In the genomic region with DNA sequence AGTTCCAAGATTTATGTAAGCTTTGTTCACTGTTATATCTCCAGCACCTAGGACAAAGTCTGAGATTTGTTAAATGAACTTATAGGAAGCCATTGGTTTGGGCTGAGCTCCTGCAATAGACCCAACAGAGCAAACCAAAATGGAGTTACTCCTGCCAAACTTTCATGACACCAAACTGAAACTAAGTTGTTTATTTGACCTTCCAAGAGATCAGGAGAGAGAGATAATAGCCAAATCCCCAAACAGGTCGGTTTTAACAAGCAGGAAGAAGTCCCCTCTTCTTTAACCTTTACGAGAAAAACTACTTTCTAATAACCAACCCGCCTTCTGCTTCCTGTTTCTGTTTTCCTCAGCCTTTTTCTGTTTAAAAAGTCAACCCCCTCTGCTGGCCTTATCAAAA, we compare ENCODE assay signal across 1 cellular context.
TF ChIP-seq lines count a peak whose summit lies in the region.

No MANE protein-coding gene starts in this region.

TF ChIP-seq in K562, 482 proteins besides CTCF, POLR2A, EP300 and RAD21 (continued from another document and continues in another):
- TF ChIP-seq ZSCAN29 (IDR thresholded peaks at IDR 0.05) (no peak), HOXB6 (CRISPR knock-in tag; IDR thresholded peaks at IDR 0.05; ENCODE audit: borderline replicate concordance) (no peak), CREB1 (IDR thresholded peaks at IDR 0.05) (no peak), CREB1 (CRISPR knock-in tag; IDR thresholded peaks at IDR 0.05) (no peak), ZNF140 (CRISPR knock-in tag; IDR thresholded peaks at IDR 0.05) (peak; percentile 65; the same call in 1 of the 2 replicates), NR4A1 (CRISPR knock-in tag; IDR thresholded peaks at IDR 0.05) (no peak), NR4A1 (tag; IDR thresholded peaks at IDR 0.05) (peak; percentile 86), E2F3 (CRISPR knock-in tag; IDR thresholded peaks at IDR 0.05) (no peak), MEF2D (tag; conservative IDR thresholded peaks at IDR 0.05; ENCODE audit: low read depth) (peak; percentile 74; the same call in 1 of the 2 replicates), ZNF324 (CRISPR knock-in tag; IDR thresholded peaks at IDR 0.05) (no peak), TAF7 (tag; IDR thresholded peaks at IDR 0.05) (no peak), ZFP36 (IDR thresholded peaks at IDR 0.05; ENCODE audit: low read depth, low read length, partially characterized antibody) (no peak), GATAD2A (IDR thresholded peaks at IDR 0.05) (no peak), ZNF239 (CRISPR knock-in tag; IDR thresholded peaks at IDR 0.05) (peak; percentile 67), KLF1 (tag; IDR thresholded peaks at IDR 0.05) (no peak), PHB2 (IDR thresholded peaks at IDR 0.05; ENCODE audit: low read depth) (no peak), SMAD3 (CRISPR knock-in tag; conservative IDR thresholded peaks at IDR 0.05) (peak; percentile 84), ZBTB5 (IDR thresholded peaks at IDR 0.05) (no peak), MITF (IDR thresholded peaks at IDR 0.05) (no peak), ZNF41 (CRISPR knock-in tag; conservative IDR thresholded peaks at IDR 0.05) (0 out of 2 replicates have a peak, but pooled peaks have one; percentile 26), PTRF (tag; IDR thresholded peaks at IDR 0.05) (peak; percentile 77; the same call in 1 of the 2 replicates), KDM1A (IDR thresholded peaks at IDR 0.05) (no peak), DDX20 (tag; IDR thresholded peaks at IDR 0.05; ENCODE audit: low read depth) (peak; percentile 85), ZNF561 (CRISPR knock-in tag; conservative IDR thresholded peaks at IDR 0.05) (no peak), CTCFL (IDR thresholded peaks at IDR 0.05; ENCODE audit: borderline replicate concordance, insufficient read depth, low read depth, low read length, poor library complexity, severe bottlenecking) (no peak), BRD9 (IDR thresholded peaks at IDR 0.05; ENCODE audit: low read depth, partially characterized antibody) (no peak), XRCC4 (IDR thresholded peaks at IDR 0.05; ENCODE audit: extremely low read depth, insufficient read depth, insufficient read length) (no peak), SMC3 (conservative IDR thresholded peaks at IDR 0.05; ENCODE audit: insufficient read depth, low read depth, low read length) (no peak), NFE2 (IDR thresholded peaks at IDR 0.05; ENCODE audit: low read depth) (no peak), KLF10 (CRISPR knock-in tag; IDR thresholded peaks at IDR 0.05) (no peak), ZNF589 (CRISPR knock-in tag; IDR thresholded peaks at IDR 0.05; ENCODE audit: low read depth) (0 out of 2 replicates have a peak, but pooled peaks have one; percentile 71), MYC (IDR thresholded peaks at IDR 0.05; ENCODE audit: low read depth, low read length) (no peak), MYC (CRISPR knock-in tag; IDR thresholded peaks at IDR 0.05; ENCODE audit: borderline replicate concordance, low read depth) (no peak), PURB (CRISPR knock-in tag; IDR thresholded peaks at IDR 0.05; ENCODE audit: low read depth) (no peak), POLR3A (IDR thresholded peaks at IDR 0.05; ENCODE audit: borderline replicate concordance, extremely low read depth, insufficient read depth, insufficient read length) (no peak), ZNF79 (CRISPR knock-in tag; IDR thresholded peaks at IDR 0.05; ENCODE audit: low read depth) (no peak; the same call in 1 of the 2 replicates), ZNF133 (CRISPR knock-in tag; IDR thresholded peaks at IDR 0.05) (no peak), ZBTB43 (CRISPR knock-in tag; IDR thresholded peaks at IDR 0.05) (no peak), PHTF2 (CRISPR knock-in tag; IDR thresholded peaks at IDR 0.05) (no peak)
- TF ChIP-seq, protein P1, sequence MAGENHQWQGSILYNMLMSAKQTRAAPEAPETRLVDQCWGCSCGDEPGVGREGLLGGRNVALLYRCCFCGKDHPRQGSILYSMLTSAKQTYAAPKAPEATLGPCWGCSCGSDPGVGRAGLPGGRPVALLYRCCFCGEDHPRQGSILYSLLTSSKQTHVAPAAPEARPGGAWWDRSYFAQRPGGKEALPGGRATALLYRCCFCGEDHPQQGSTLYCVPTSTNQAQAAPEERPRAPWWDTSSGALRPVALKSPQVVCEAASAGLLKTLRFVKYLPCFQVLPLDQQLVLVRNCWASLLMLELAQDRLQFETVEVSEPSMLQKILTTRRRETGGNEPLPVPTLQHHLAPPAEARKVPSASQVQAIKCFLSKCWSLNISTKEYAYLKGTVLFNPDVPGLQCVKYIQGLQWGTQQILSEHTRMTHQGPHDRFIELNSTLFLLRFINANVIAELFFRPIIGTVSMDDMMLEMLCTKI (IDR thresholded peaks at IDR 0.05; ENCODE audit: partially characterized antibody): no peak
- TF ChIP-seq, protein P2, sequence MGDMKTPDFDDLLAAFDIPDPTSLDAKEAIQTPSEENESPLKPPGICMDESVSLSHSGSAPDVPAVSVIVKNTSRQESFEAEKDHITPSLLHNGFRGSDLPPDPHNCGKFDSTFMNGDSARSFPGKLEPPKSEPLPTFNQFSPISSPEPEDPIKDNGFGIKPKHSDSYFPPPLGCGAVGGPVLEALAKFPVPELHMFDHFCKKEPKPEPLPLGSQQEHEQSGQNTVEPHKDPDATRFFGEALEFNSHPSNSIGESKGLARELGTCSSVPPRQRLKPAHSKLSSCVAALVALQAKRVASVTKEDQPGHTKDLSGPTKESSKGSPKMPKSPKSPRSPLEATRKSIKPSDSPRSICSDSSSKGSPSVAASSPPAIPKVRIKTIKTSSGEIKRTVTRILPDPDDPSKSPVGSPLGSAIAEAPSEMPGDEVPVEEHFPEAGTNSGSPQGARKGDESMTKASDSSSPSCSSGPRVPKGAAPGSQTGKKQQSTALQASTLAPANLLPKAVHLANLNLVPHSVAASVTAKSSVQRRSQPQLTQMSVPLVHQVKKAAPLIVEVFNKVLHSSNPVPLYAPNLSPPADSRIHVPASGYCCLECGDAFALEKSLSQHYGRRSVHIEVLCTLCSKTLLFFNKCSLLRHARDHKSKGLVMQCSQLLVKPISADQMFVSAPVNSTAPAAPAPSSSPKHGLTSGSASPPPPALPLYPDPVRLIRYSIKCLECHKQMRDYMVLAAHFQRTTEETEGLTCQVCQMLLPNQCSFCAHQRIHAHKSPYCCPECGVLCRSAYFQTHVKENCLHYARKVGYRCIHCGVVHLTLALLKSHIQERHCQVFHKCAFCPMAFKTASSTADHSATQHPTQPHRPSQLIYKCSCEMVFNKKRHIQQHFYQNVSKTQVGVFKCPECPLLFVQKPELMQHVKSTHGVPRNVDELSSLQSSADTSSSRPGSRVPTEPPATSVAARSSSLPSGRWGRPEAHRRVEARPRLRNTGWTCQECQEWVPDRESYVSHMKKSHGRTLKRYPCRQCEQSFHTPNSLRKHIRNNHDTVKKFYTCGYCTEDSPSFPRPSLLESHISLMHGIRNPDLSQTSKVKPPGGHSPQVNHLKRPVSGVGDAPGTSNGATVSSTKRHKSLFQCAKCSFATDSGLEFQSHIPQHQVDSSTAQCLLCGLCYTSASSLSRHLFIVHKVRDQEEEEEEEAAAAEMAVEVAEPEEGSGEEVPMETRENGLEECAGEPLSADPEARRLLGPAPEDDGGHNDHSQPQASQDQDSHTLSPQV (IDR thresholded peaks at IDR 0.05): peak; percentile 93
- TF ChIP-seq, protein P3, sequence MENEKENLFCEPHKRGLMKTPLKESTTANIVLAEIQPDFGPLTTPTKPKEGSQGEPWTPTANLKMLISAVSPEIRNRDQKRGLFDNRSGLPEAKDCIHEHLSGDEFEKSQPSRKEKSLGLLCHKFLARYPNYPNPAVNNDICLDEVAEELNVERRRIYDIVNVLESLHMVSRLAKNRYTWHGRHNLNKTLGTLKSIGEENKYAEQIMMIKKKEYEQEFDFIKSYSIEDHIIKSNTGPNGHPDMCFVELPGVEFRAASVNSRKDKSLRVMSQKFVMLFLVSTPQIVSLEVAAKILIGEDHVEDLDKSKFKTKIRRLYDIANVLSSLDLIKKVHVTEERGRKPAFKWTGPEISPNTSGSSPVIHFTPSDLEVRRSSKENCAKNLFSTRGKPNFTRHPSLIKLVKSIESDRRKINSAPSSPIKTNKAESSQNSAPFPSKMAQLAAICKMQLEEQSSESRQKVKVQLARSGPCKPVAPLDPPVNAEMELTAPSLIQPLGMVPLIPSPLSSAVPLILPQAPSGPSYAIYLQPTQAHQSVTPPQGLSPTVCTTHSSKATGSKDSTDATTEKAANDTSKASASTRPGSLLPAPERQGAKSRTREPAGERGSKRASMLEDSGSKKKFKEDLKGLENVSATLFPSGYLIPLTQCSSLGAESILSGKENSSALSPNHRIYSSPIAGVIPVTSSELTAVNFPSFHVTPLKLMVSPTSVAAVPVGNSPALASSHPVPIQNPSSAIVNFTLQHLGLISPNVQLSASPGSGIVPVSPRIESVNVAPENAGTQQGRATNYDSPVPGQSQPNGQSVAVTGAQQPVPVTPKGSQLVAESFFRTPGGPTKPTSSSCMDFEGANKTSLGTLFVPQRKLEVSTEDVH (IDR thresholded peaks at IDR 0.05; ENCODE audit: low read depth, partially characterized antibody): no peak
- TF ChIP-seq, protein P4, sequence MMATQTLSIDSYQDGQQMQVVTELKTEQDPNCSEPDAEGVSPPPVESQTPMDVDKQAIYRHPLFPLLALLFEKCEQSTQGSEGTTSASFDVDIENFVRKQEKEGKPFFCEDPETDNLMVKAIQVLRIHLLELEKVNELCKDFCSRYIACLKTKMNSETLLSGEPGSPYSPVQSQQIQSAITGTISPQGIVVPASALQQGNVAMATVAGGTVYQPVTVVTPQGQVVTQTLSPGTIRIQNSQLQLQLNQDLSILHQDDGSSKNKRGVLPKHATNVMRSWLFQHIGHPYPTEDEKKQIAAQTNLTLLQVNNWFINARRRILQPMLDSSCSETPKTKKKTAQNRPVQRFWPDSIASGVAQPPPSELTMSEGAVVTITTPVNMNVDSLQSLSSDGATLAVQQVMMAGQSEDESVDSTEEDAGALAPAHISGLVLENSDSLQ (IDR thresholded peaks at IDR 0.05): no peak
- TF ChIP-seq, protein P5, sequence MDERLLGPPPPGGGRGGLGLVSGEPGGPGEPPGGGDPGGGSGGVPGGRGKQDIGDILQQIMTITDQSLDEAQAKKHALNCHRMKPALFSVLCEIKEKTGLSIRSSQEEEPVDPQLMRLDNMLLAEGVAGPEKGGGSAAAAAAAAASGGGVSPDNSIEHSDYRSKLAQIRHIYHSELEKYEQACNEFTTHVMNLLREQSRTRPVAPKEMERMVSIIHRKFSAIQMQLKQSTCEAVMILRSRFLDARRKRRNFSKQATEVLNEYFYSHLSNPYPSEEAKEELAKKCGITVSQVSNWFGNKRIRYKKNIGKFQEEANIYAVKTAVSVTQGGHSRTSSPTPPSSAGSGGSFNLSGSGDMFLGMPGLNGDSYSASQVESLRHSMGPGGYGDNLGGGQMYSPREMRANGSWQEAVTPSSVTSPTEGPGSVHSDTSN (CRISPR knock-in tag; IDR thresholded peaks at IDR 0.05; ENCODE audit: low read depth): no peak
- TF ChIP-seq, protein P5 (tag; conservative IDR thresholded peaks at IDR 0.05; ENCODE audit: low read depth): peak; percentile 34; the same call in 1 of the 2 replicates
